1 cellular context compared by ENCODE assay signal in the genomic region with DNA sequence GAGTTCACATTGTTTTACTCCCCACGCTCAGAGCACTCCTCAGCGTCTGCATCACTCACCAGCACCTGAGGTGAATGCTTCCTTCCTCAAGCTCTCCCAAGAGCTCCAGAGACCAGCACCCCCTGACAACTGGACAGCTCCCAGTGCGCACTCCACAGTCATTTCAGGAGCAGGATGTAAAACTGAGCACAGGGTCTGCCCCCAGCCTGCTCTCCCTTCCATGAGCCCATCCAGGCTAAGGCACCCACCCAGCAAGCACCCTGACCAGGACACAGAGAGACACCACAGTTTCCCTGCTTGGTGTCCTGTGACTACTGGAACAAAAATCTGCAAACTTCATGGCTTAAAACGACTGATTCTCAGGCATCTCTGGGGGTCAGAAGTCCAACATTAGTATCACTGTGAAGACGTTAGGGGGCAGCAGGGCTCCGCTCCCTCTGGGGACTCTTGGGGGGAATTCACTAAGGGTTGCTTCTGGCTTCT.
TF ChIP-seq lines count a peak whose summit lies in the region.

No MANE protein-coding gene starts in this region.

TF ChIP-seq in IMR-90, 13 proteins besides CTCF, POLR2A, EP300 and RAD21:
- TF ChIP-seq, protein P1, sequence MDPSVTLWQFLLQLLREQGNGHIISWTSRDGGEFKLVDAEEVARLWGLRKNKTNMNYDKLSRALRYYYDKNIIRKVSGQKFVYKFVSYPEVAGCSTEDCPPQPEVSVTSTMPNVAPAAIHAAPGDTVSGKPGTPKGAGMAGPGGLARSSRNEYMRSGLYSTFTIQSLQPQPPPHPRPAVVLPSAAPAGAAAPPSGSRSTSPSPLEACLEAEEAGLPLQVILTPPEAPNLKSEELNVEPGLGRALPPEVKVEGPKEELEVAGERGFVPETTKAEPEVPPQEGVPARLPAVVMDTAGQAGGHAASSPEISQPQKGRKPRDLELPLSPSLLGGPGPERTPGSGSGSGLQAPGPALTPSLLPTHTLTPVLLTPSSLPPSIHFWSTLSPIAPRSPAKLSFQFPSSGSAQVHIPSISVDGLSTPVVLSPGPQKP (IDR thresholded peaks at IDR 0.05; ENCODE audit: borderline replicate concordance, low read depth, low read length): no peak
- TF ChIP-seq MAZ (IDR thresholded peaks at IDR 0.05; ENCODE audit: borderline replicate concordance, low read depth, low read length) (no peak), NFE2L2 (IDR thresholded peaks at IDR 0.05; ENCODE audit: low read depth, low read length) (no peak), RCOR1 (IDR thresholded peaks at IDR 0.05; ENCODE audit: insufficient replicate concordance, low read length) (no peak), BHLHE40 (IDR thresholded peaks at IDR 0.05; ENCODE audit: low read depth, low read length) (no peak)
